ENCODE assay signal across 23 cellular contexts in genomic region chr2:28162538-28162937, GRCh38.
"Had no signal": no experiment of that assay in that cellular context is flagged by ENCODE, and none has a peak within 500 bp of the region (broad histone marks: within the 10 kb centered on the region; RNA-seq: fewer than 3 reads in every experiment).

No MANE protein-coding gene starts in this region.

- DNase-seq: activated B cell treated with CpG ODN at 0.5 μM for 24 hours; activated CD4-positive, alpha-beta T cell treated with anti-CD3 and anti-CD28 coated beads for 36 hours; activated CD4-positive, alpha-beta T cell treated with anti-CD3 and anti-CD28 coated beads, Interleukin-2, amount 50 U/mL, for 4 hours; activated CD8-positive, alpha-beta memory T cell treated with anti-CD3 and anti-CD28 coated beads for 24 hours; activated CD8-positive, alpha-beta memory T cell treated with anti-CD3 and anti-CD28 coated beads, Interleukin-2, amount 50 U/mL, for 4 hours; activated T-cell treated with anti-CD3 and anti-CD28 coated beads, Interleukin-2, amount 50 U/mL, for 24 hours; adrenal gland; brain microvascular endothelial cell; cerebellar nuclear complex; islet precursor cell; left colon; lower lobe of right lung; naive thymus-derived CD8-positive, alpha-beta T cell; spleen; stimulated activated CD4-positive, alpha-beta T cell treated with anti-CD3 and anti-CD28 coated beads, Interleukin-4, amount 100 ng/mL, for 1 hour; stimulated activated naive CD4-positive, alpha-beta T cell; T-helper 9 cell; upper lobe of left lung had no signal

- ATAC-seq: activated CD4-positive, alpha-beta T cell treated with anti-CD3 and anti-CD28 coated beads for 36 hours; activated T-helper 17 cell treated with anti-CD3 and anti-CD28 coated beads, Interleukin-2, amount 50 U/mL, for 72 hours; left colon; lower lobe of right lung; naive thymus-derived CD8-positive, alpha-beta T cell had no signal

- H3K27ac ChIP-seq: ascending aorta, brain microvascular endothelial cell, coronary artery, lower lobe of right lung, spleen, thoracic aorta, upper lobe of left lung had no signal

- H3K27me3 ChIP-seq: adrenal gland, ascending aorta, brain microvascular endothelial cell, esophagus muscularis mucosa, spleen, upper lobe of left lung had no signal

- H3K36me3 ChIP-seq: adrenal gland, ascending aorta, brain microvascular endothelial cell, esophagus muscularis mucosa, lower lobe of right lung, thoracic aorta, upper lobe of left lung had no signal

- H3K4me3 ChIP-seq: adrenal gland, ascending aorta, coronary artery, esophagus muscularis mucosa, lower lobe of right lung, spleen, thoracic aorta, upper lobe of left lung had no signal

- H3K9me3 ChIP-seq: adrenal gland, ascending aorta, esophagus muscularis mucosa, lower lobe of right lung, spleen, thoracic aorta, upper lobe of left lung had no signal
